9 cellular contexts compared by ENCODE assay signal in the genomic region with DNA sequence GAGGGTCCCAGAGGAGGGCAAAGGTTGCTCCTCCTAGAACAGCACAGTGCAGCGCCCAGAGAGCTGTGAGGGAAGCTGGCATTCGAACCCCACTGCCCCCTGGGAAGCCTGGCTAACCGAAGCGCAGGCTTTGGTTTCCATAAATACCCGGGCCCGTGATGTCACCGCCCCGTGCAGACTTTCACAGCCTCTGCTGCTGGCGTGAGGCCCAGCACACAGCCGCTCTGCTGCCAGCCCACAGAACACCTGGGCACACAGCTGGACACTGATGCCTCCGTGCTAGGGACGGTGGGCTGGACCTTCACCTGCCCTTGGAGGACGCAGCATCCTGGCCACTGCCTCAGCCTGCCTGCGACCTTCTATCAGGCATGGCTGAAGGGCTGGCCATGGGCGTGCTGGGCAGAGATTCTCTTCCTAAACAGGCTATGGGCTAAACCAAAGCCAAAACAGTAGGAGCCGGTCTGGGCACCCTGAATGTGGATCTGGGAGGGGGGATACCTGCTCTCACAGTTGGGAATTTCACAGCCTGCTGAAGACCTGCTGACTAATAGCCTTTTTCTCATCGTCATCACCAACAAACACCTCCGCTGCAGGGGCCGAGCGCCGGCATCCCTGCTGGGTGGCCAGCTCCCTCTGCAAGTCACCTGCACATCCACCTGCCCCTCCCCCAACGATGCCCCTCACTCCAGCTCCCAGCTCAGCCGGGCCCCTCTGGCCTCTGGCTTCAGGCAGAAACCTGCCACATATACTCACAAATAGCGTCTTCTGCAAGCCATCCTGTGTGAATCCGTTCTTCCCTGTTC. TPM values are rescaled to one million over a fixed set of nuclear protein-coding genes. Genes with fewer than 3 reads are reported as not detected.
A peak's percentile ranks its signal among the peaks of the same experiment; 100 is the strongest.
DNase-seq lines count a peak whose midpoint lies in the region; ATAC-seq and TF ChIP-seq lines count a peak whose summit lies in the region.
"Had no signal": no experiment of that assay in that cellular context is flagged by ENCODE, and none has a peak within 500 bp of the region (broad histone marks: within the 10 kb centered on the region; RNA-seq: fewer than 3 reads in every experiment).

No MANE protein-coding gene starts in this region.

- H3K27me3 Mint-ChIP-seq in MCF 10A (ENCODE audit: insufficient read depth, unreplicated experiment) (peaks cover 42% of the 10 kb centered on the region), neural progenitor cell (ENCODE audit: insufficient read depth, low read depth) (peaks cover 29% of the 10 kb centered on the region)

- peaks cover 18% of the 10 kb centered on the region for H3K79me2 ChIP-seq in MM.1S (ENCODE audit: low read length)
- no peaks in the 10 kb centered on the region for H3K79me2 ChIP-seq in neural progenitor cell (ENCODE audit: low read depth)

- CTCF ChIA-PET in MCF 10A (lab: Yijun Ruan, JAX) = interaction anchor here (1.7 kb wide), 1 partner anchor 20 kb away, joined by 3 read pairs; no protein-coding TSS in a partner anchor

- H3K36me3 Mint-ChIP-seq in MCF 10A (ENCODE audit: insufficient read depth, unreplicated experiment) (no peaks in the 10 kb centered on the region), neural progenitor cell (no peaks in the 10 kb centered on the region)

- TF ChIP-seq POLR2A in uterus (IDR thresholded peaks at IDR 0.05) = no peak

- H3K4me1 ChIP-seq in MM.1S (ENCODE audit: low read length) = peaks cover 39% of the 10 kb centered on the region
- H3K4me1 ChIP-seq in neural progenitor cell = peaks cover 19% of the 10 kb centered on the region
- H3K4me1 ChIP-seq in uterus = peaks cover 0 to 5% of the 10 kb centered on the region in 2 donors

- H3K4me3 Mint-ChIP-seq in MCF 10A (ENCODE audit: unreplicated experiment) (no peak overlapping the region), neural progenitor cell (peak overlapping the region; percentile 86)

- DNase-seq in MM.1S = peak; percentile 85
- peak; percentile 14 for DNase-seq in MCF 10A (ENCODE audit: unreplicated experiment)
- peak; percentile 16 for DNase-seq in neural progenitor cell (ENCODE audit: low spot score)
- DNase-seq in uterus = no peak
- no peak for DNase-seq in foreskin fibroblast
- no peak for DNase-seq in SKM-1 (lab: John Stamatoyannopoulos, UW; ENCODE audit: unreplicated experiment)

- H3K9me3 Mint-ChIP-seq in MCF 10A (ENCODE audit: unreplicated experiment) (no peaks in the 10 kb centered on the region), neural progenitor cell (no peaks in the 10 kb centered on the region)

- H3K36me3 ChIP-seq in MM.1S (replicated peaks; ENCODE audit: insufficient read depth, low read length) (no peaks in the 10 kb centered on the region), neural progenitor cell (no peaks in the 10 kb centered on the region), uterus (no peaks in the 10 kb centered on the region)

- H4K20me1 ChIP-seq in MM.1S (ENCODE audit: insufficient read depth, low read length) = no peaks in the 10 kb centered on the region
- H4K20me1 ChIP-seq in neural progenitor cell (ENCODE audit: low read depth) = no peaks in the 10 kb centered on the region

- H3K4me1 Mint-ChIP-seq in MCF 10A (ENCODE audit: insufficient read depth, unreplicated experiment) (no peaks in the 10 kb centered on the region), neural progenitor cell (peaks cover 51% of the 10 kb centered on the region)

- intact Hi-C loops in MCF 10A (cut with micrococcal nuclease) = no loop called here
- intact Hi-C loops in uterus (cut with DNase I; ENCODE audit: low total_unique reads) = no loop called here

- peak overlapping the region; percentile 92 for H3K4me2 ChIP-seq in MM.1S (ENCODE audit: low read depth, low read length)
- H3K4me2 ChIP-seq in neural progenitor cell = peak overlapping the region; percentile 82

- TF ChIP-seq CTCF in MM.1S (IDR thresholded peaks at IDR 0.05; ENCODE audit: low read length) (no peak), MCF 10A (IDR thresholded peaks at IDR 0.05; ENCODE audit: unreplicated experiment) (no peak), neural progenitor cell (IDR thresholded peaks at IDR 0.05) (no peak), uterus (IDR thresholded peaks at IDR 0.05) (no peak), foreskin fibroblast (IDR thresholded peaks at IDR 0.05; ENCODE audit: low read depth, low read length) (no peak)

- H3K27ac ChIP-seq in MM.1S (ENCODE audit: low read length) (peak overlapping the region; percentile 78), neural progenitor cell (no peak overlapping the region), uterus (no peak overlapping the region)

- H3K9me3 ChIP-seq in MM.1S (replicated peaks; ENCODE audit: insufficient read depth, low read length) (no peaks in the 10 kb centered on the region), neural progenitor cell (ENCODE audit: low read depth) (no peaks in the 10 kb centered on the region), uterus (no peaks in the 10 kb centered on the region)

- H3K9me2 ChIP-seq in MM.1S (replicated peaks; ENCODE audit: insufficient read depth, low read length) = no peaks in the 10 kb centered on the region

- no peak overlapping the region for H3K27ac Mint-ChIP-seq in MCF 10A (ENCODE audit: low read depth, unreplicated experiment)
- peak overlapping the region; percentile 86 for H3K27ac Mint-ChIP-seq in neural progenitor cell

- H2AFZ ChIP-seq in MM.1S (ENCODE audit: low read length) = peak overlapping the region; percentile 26; the same call in 1 of the 2 replicates
- H2AFZ ChIP-seq in neural progenitor cell (replicated peaks) = peak overlapping the region; percentile 22

- H3K9ac ChIP-seq in MM.1S (ENCODE audit: low read length) (peak overlapping the region; percentile 62), neural progenitor cell (no peak overlapping the region)

- no TSS peak for BruUV-seq in MCF 10A (replicated peaks; lab: Mats Ljungman, UMichigan)

- ATAC-seq in GM18498 (IDR thresholded peaks at IDR 0.05; ENCODE audit: unreplicated experiment) = peak; percentile 61
- ATAC-seq in GM21619 (IDR thresholded peaks at IDR 0.05; ENCODE audit: unreplicated experiment) = peak; percentile 45

- 0 out of 2 replicates have a peak, but pooled peaks cover 11% of the 10 kb centered on the region for H3K27me3 ChIP-seq in MM.1S (replicated peaks; ENCODE audit: insufficient read depth, low read length)
- H3K27me3 ChIP-seq in neural progenitor cell = peaks cover 59% of the 10 kb centered on the region
- H3K27me3 ChIP-seq in uterus = peaks cover 0 to 3% of the 10 kb centered on the region in 2 donors

- POLR2A ChIA-PET in MCF 10A (lab: Yijun Ruan, JAX) = no interaction called here

- H3F3A ChIP-seq in MM.1S (ENCODE audit: insufficient read depth, low read length) (peaks cover 9% of the 10 kb centered on the region), neural progenitor cell (ENCODE audit: low read depth) (peaks cover 9% of the 10 kb centered on the region)

- H3K4me3 ChIP-seq in MM.1S (ENCODE audit: low read length) = peak overlapping the region; percentile 60
- peak overlapping the region; percentile 48 for H3K4me3 ChIP-seq in neural progenitor cell
- no peak overlapping the region for H3K4me3 ChIP-seq in uterus
- H3K4me3 ChIP-seq in foreskin fibroblast (ENCODE audit: low read depth in 1 of 2, low read length in 2 of 2) = no peak overlapping the region
- H3K4me3 ChIP-seq: lung had no signal

RNA-seq across cellular contexts. Expression of a gene that starts 0.8 kb away (rescaled TPM):
- total RNA-seq in MCF 10A (2022) = 18.7 and 21.2 TPM in 2 replicates
- total RNA-seq in neural progenitor cell (ENCODE audit: low replicate concordance) = 8.9 and 19.7 TPM in 2 replicates
- total RNA-seq in uterus = 10 to 100 TPM; 17.9 to 61.4 (median 49.7) TPM

Comparison
In these comparisons a context has a peak if more than half of its experiments do, and no peak if none do; other contexts are left out.
1. DNase-seq: peak in MM.1S (single experiment), MCF 10A (single experiment) and neural progenitor cell (single experiment); none in uterus (0 of 2), foreskin fibroblast (0 of 2) and SKM-1 (single experiment).
2. H3K4me3 ChIP-seq: peak in MM.1S (single experiment) and neural progenitor cell (single experiment); none in uterus (0 of 2) and foreskin fibroblast (0 of 2).